In genomic region chr5:176831425-176831824, GRCh38 we compare ENCODE assay signal across 39 cellular contexts. TPM values are rescaled to one million over a fixed set of nuclear protein-coding genes. Genes with fewer than 3 reads are reported as not detected.
"Had no signal": no experiment of that assay in that cellular context is flagged by ENCODE, and none has a peak within 500 bp of the region (broad histone marks: within the 10 kb centered on the region; RNA-seq: fewer than 3 reads in every experiment).

No MANE protein-coding gene starts in this region.

- H3K27ac ChIP-seq: ascending aorta, cardiac muscle cell, WERI-Rb-1 had no signal

- H3K9me3 ChIP-seq: ascending aorta had no signal

- ATAC-seq: activated CD4-positive, alpha-beta T cell treated with anti-CD3 and anti-CD28 coated beads for 36 hours; activated CD4-positive, CD25-positive, alpha-beta regulatory T cell treated with anti-CD3 and anti-CD28 coated beads, Interleukin-2, amount 50 U/mL, for 24 hours; activated CD8-positive, alpha-beta memory T cell treated with anti-CD3 and anti-CD28 coated beads, Interleukin-2, amount 10 ng/mL, durations not matched to agents 7 days and 5 days; activated CD8-positive, alpha-beta T cell treated with anti-CD3 and anti-CD28 coated beads, Interleukin-2, amount 10 ng/mL, durations not matched to agents 7 days and 5 days; activated naive CD8-positive, alpha-beta T cell treated with anti-CD3 and anti-CD28 coated beads, Interleukin-2, amount 50 U/mL, for 24 hours; T-cell; WTC11 had no signal

- H3K27me3 ChIP-seq: ascending aorta, cardiac muscle cell had no signal

- H3K36me3 Mint-ChIP-seq: activated CD8-positive, alpha-beta memory T cell treated with anti-CD3 and anti-CD28 coated beads, Interleukin-2, amount 10 ng/mL, durations not matched to agents 7 days and 5 days; activated naive CD4-positive, alpha-beta T cell treated with anti-CD3 and anti-CD28 coated beads, Interleukin-2, amount 10 ng/mL, durations not matched to agents 7 days and 5 days; activated naive CD8-positive, alpha-beta T cell; activated naive CD8-positive, alpha-beta T cell treated with anti-CD3 and anti-CD28 coated beads, Interleukin-2, amount 10 ng/mL, durations not matched to agents 7 days and 5 days; brain; T-cell; WTC11 had no signal

- H3K4me3 Mint-ChIP-seq: activated CD4-positive, alpha-beta memory T cell treated with anti-CD3 and anti-CD28 coated beads, Interleukin-2, amount 10 ng/mL, durations not matched to agents 7 days and 5 days; activated CD4-positive, alpha-beta T cell treated with anti-CD3 and anti-CD28 coated beads for 36 hours; activated CD4-positive, alpha-beta T cell treated with anti-CD3 and anti-CD28 coated beads, Interleukin-2, amount 10 ng/mL, durations not matched to agents 7 days and 5 days; activated CD8-positive, alpha-beta memory T cell treated with anti-CD3 and anti-CD28 coated beads, Interleukin-2, amount 10 ng/mL, durations not matched to agents 7 days and 5 days; activated CD8-positive, alpha-beta T cell treated with anti-CD3 and anti-CD28 coated beads, Interleukin-2, amount 10 ng/mL, durations not matched to agents 7 days and 5 days; activated naive CD4-positive, alpha-beta T cell treated with anti-CD3 and anti-CD28 coated beads, Interleukin-2, amount 10 ng/mL, durations not matched to agents 7 days and 5 days; activated naive CD4-positive, alpha-beta T cell treated with anti-CD3 and anti-CD28 coated beads, Interleukin-2, amount 50 U/mL, for 24 hours; activated naive CD8-positive, alpha-beta T cell; activated naive CD8-positive, alpha-beta T cell treated with anti-CD3 and anti-CD28 coated beads, Interleukin-2, amount 10 ng/mL, durations not matched to agents 7 days and 5 days; activated naive CD8-positive, alpha-beta T cell treated with anti-CD3 and anti-CD28 coated beads, Interleukin-2, amount 50 U/mL, for 24 hours; activated T-cell treated with anti-CD3 and anti-CD28 coated beads, Interleukin-2, amount 50 U/mL, for 24 hours; brain; central memory CD8-positive, alpha-beta T cell; T-cell; T-helper 2 cell treated with Interferon-gamma antibody and Interleukin-4, amounts not matched to agents 5 μg/mL and 100 μg/mL, for 36 hours; WTC11 had no signal

- H3K36me3 ChIP-seq: ascending aorta, cardiac muscle cell, WERI-Rb-1 had no signal

- H3K4me1 Mint-ChIP-seq: activated CD4-positive, alpha-beta memory T cell treated with anti-CD3 and anti-CD28 coated beads, Interleukin-2, amount 10 ng/mL, durations not matched to agents 7 days and 5 days; activated CD4-positive, alpha-beta T cell treated with anti-CD3 and anti-CD28 coated beads for 36 hours; activated CD4-positive, alpha-beta T cell treated with anti-CD3 and anti-CD28 coated beads, Interleukin-2, amount 10 ng/mL, durations not matched to agents 7 days and 5 days; activated CD8-positive, alpha-beta memory T cell treated with anti-CD3 and anti-CD28 coated beads, Interleukin-2, amount 10 ng/mL, durations not matched to agents 7 days and 5 days; activated naive CD4-positive, alpha-beta T cell treated with anti-CD3 and anti-CD28 coated beads, Interleukin-2, amount 10 ng/mL, durations not matched to agents 7 days and 5 days; activated naive CD4-positive, alpha-beta T cell treated with anti-CD3 and anti-CD28 coated beads, Interleukin-2, amount 50 U/mL, for 24 hours; activated naive CD8-positive, alpha-beta T cell treated with anti-CD3 and anti-CD28 coated beads, Interleukin-2, amount 10 ng/mL, durations not matched to agents 7 days and 5 days; activated naive CD8-positive, alpha-beta T cell treated with anti-CD3 and anti-CD28 coated beads, Interleukin-2, amount 50 U/mL, for 24 hours; central memory CD8-positive, alpha-beta T cell; T-cell; WTC11 had no signal

- H3K4me1 ChIP-seq: ascending aorta had no signal

- H3K27me3 Mint-ChIP-seq: activated CD4-positive, alpha-beta memory T cell treated with anti-CD3 and anti-CD28 coated beads, Interleukin-2, amount 10 ng/mL, durations not matched to agents 7 days and 5 days had no signal

- H3K27ac Mint-ChIP-seq: activated CD4-positive, alpha-beta memory T cell treated with anti-CD3 and anti-CD28 coated beads, Interleukin-2, amount 10 ng/mL, durations not matched to agents 7 days and 5 days; activated CD4-positive, alpha-beta T cell treated with anti-CD3 and anti-CD28 coated beads for 36 hours; activated CD4-positive, alpha-beta T cell treated with anti-CD3 and anti-CD28 coated beads, Interleukin-2, amount 10 ng/mL, durations not matched to agents 7 days and 5 days; activated CD8-positive, alpha-beta memory T cell treated with anti-CD3 and anti-CD28 coated beads, Interleukin-2, amount 10 ng/mL, durations not matched to agents 7 days and 5 days; activated CD8-positive, alpha-beta T cell treated with anti-CD3 and anti-CD28 coated beads, Interleukin-2, amount 10 ng/mL, durations not matched to agents 7 days and 5 days; activated naive CD4-positive, alpha-beta T cell treated with anti-CD3 and anti-CD28 coated beads, Interleukin-2, amount 10 ng/mL, durations not matched to agents 7 days and 5 days; activated naive CD4-positive, alpha-beta T cell treated with anti-CD3 and anti-CD28 coated beads, Interleukin-2, amount 50 U/mL, for 24 hours; activated naive CD8-positive, alpha-beta T cell; activated naive CD8-positive, alpha-beta T cell treated with anti-CD3 and anti-CD28 coated beads, Interleukin-2, amount 10 ng/mL, durations not matched to agents 7 days and 5 days; activated naive CD8-positive, alpha-beta T cell treated with anti-CD3 and anti-CD28 coated beads, Interleukin-2, amount 50 U/mL, for 24 hours; activated T-cell treated with anti-CD3 and anti-CD28 coated beads, Interleukin-2, amount 50 U/mL, for 24 hours; activated T-helper 2 cell treated with anti-CD3 and anti-CD28 coated beads, Interferon-gamma antibody, Interleukin-2, Interleukin-4, amounts not matched to agents 10 μg/mL and 5 μg/mL and 100 μg/mL, durations not matched to agents 14 hours and 24 hours and 36 hours; T-cell; T-helper 2 cell treated with Interferon-gamma antibody and Interleukin-4, amounts not matched to agents 5 μg/mL and 100 μg/mL, for 36 hours; WTC11 had no signal

- H3K4me3 ChIP-seq: ascending aorta, cardiac muscle cell had no signal

- FAIRE-seq: TTC549 had no signal

- DNase-seq: activated CD4-positive, alpha-beta memory T cell treated with anti-CD3 and anti-CD28 coated beads, Interleukin-2, amount 10 ng/mL, durations not matched to agents 7 days and 5 days; activated CD4-positive, alpha-beta T cell treated with anti-CD3 and anti-CD28 coated beads for 1 hour; activated CD4-positive, alpha-beta T cell treated with anti-CD3 and anti-CD28 coated beads for 36 hours; activated CD4-positive, alpha-beta T cell treated with anti-CD3 and anti-CD28 coated beads for 48 hours; activated CD4-positive, alpha-beta T cell treated with anti-CD3 and anti-CD28 coated beads, Interleukin-2, amount 10 ng/mL, durations not matched to agents 7 days and 5 days; activated CD4-positive, alpha-beta T cell treated with anti-CD3 and anti-CD28 coated beads, Interleukin-2, amount 50 U/mL, for 48 hours; activated CD4-positive, CD25-positive, alpha-beta regulatory T cell; activated CD8-positive, alpha-beta memory T cell treated with anti-CD3 and anti-CD28 coated beads for 24 hours; activated CD8-positive, alpha-beta memory T cell treated with anti-CD3 and anti-CD28 coated beads, Interleukin-2, amount 10 ng/mL, durations not matched to agents 7 days and 5 days; activated CD8-positive, alpha-beta memory T cell treated with anti-CD3 and anti-CD28 coated beads, Interleukin-2, amount 50 U/mL, for 48 hours; activated CD8-positive, alpha-beta T cell treated with anti-CD3 and anti-CD28 coated beads, Interleukin-2, amount 10 ng/mL, durations not matched to agents 7 days and 5 days; activated effector memory CD4-positive, alpha-beta T cell treated with Interleukin-2 at 50 U/mL for 16 hours; activated gamma-delta T cell; activated naive CD4-positive, alpha-beta T cell treated with anti-CD3 and anti-CD28 coated beads, Interleukin-2, amount 10 ng/mL, durations not matched to agents 7 days and 5 days; activated naive CD4-positive, alpha-beta T cell treated with Interleukin-2 at 50 U/mL for 16 hours; activated naive CD8-positive, alpha-beta T cell treated with anti-CD3 and anti-CD28 coated beads, Interleukin-2, amount 10 ng/mL, durations not matched to agents 7 days and 5 days; activated naive CD8-positive, alpha-beta T cell treated with anti-CD3 and anti-CD28 coated beads, Interleukin-2, amount 50 U/mL, for 24 hours; activated T-cell treated with anti-CD3 and anti-CD28 coated beads, Interleukin-2, amount 50 U/mL, for 24 hours; activated T-cell treated with anti-CD3 and anti-CD28 coated beads, Interleukin-2, amount 50 U/mL, for 48 hours; amygdala; caudate nucleus; cerebellar nuclear complex; T-cell; T-helper 2 cell; T-helper 9 cell; WERI-Rb-1 had no signal

- H3K9me3 Mint-ChIP-seq: activated CD4-positive, alpha-beta memory T cell treated with anti-CD3 and anti-CD28 coated beads, Interleukin-2, amount 10 ng/mL, durations not matched to agents 7 days and 5 days; activated naive CD4-positive, alpha-beta T cell treated with anti-CD3 and anti-CD28 coated beads, Interleukin-2, amount 50 U/mL, for 24 hours; activated naive CD8-positive, alpha-beta T cell treated with anti-CD3 and anti-CD28 coated beads, Interleukin-2, amount 10 ng/mL, durations not matched to agents 7 days and 5 days; activated naive CD8-positive, alpha-beta T cell treated with anti-CD3 and anti-CD28 coated beads, Interleukin-2, amount 50 U/mL, for 24 hours; activated T-cell treated with anti-CD3 and anti-CD28 coated beads, Interleukin-2, amount 50 U/mL, for 24 hours; activated T-helper 2 cell treated with anti-CD3 and anti-CD28 coated beads, Interferon-gamma antibody, Interleukin-2, Interleukin-4, amounts not matched to agents 10 μg/mL and 5 μg/mL and 100 μg/mL, durations not matched to agents 14 hours and 24 hours and 36 hours; central memory CD8-positive, alpha-beta T cell; T-helper 2 cell treated with Interferon-gamma antibody and Interleukin-4, amounts not matched to agents 5 μg/mL and 100 μg/mL, for 36 hours had no signal

RNA-seq across cellular contexts. Expression of gene UNC5A, which starts 21.1 kb away (rescaled TPM):
- total RNA-seq: activated CD4-positive, alpha-beta memory T cell treated with anti-CD3 and anti-CD28 coated beads, Interleukin-2, amount 10 ng/mL, durations not matched to agents 7 days and 5 days; activated CD4-positive, alpha-beta T cell treated with anti-CD3 and anti-CD28 coated beads for 36 hours; activated CD4-positive, alpha-beta T cell treated with anti-CD3 and anti-CD28 coated beads, Interleukin-2, amount 10 ng/mL, durations not matched to agents 7 days and 5 days; activated CD8-positive, alpha-beta memory T cell treated with anti-CD3 and anti-CD28 coated beads, Interleukin-2, amount 10 ng/mL, durations not matched to agents 7 days and 5 days; activated CD8-positive, alpha-beta T cell treated with anti-CD3 and anti-CD28 coated beads, Interleukin-2, amount 10 ng/mL, durations not matched to agents 7 days and 5 days; activated naive CD8-positive, alpha-beta T cell treated with anti-CD3 and anti-CD28 coated beads, Interleukin-2, amount 10 ng/mL, durations not matched to agents 7 days and 5 days; activated T-helper 2 cell treated with anti-CD3 and anti-CD28 coated beads, Interferon-gamma antibody, Interleukin-2, Interleukin-4, amounts not matched to agents 10 μg/mL and 5 μg/mL and 100 μg/mL, durations not matched to agents 14 hours and 24 hours and 36 hours; ascending aorta; bronchial epithelial cell; T-cell; T-helper 1 cell treated with Interleukin-12 subunit alpha and Interleukin-12 subunit beta and Interleukin-4 antibody, amounts not matched to agents 30 ng/mL and 1 ng/mL, for 36 hours had no signal
